In the genomic region with DNA sequence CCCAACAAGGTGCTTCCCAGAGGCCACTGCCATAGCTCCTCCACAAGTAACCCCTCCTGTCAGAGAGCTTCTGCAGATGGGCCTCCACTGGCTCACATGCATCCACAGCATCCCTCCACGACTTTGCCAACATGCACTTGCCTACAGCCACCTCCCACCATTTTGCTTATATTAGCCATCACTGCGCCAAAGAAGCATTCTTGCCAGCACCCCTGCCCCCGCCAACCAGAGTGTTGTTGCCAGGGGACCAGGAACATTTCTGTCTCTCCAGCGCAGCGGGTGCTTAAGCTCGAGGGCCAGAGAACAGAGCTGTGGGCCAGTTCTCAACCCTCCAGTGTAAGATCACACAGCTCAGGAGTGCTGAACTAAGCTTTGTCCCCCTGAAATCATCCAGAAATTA, we compare ENCODE assay signal across 10 cellular contexts.
"Had no signal": no experiment of that assay in that cellular context is flagged by ENCODE, and none has a peak within 500 bp of the region (broad histone marks: within the 10 kb centered on the region; RNA-seq: fewer than 3 reads in every experiment).

No MANE protein-coding gene starts in this region.

- FAIRE-seq: H1, H54, HepG2 had no signal

- H3K4me3 ChIP-seq: GM23338, HAP-1 had no signal

- DNase-seq: HFFc6, KBM-7 had no signal

- H3K9me3 Mint-ChIP-seq: HFFc6 had no signal

- H3K9me3 ChIP-seq: HAP-1 had no signal

- H3K4me1 Mint-ChIP-seq: GM23338, IgD-negative memory B cell had no signal

- H3K4me3 Mint-ChIP-seq: GM23338, HFFc6, IgD-negative memory B cell had no signal

- H3K27me3 Mint-ChIP-seq: IgD-negative memory B cell had no signal

- H3K36me3 ChIP-seq: HAP-1 had no signal

- H3K27ac ChIP-seq: HL-60 had no signal

- ATAC-seq: GM23338, HCT116, HepG2 had no signal

- H3K27ac Mint-ChIP-seq: GM23338, HFFc6, IgD-negative memory B cell had no signal

- H3K36me3 Mint-ChIP-seq: IgD-negative memory B cell had no signal

- H3K4me2 ChIP-seq: GM23338 had no signal

- H2AFZ ChIP-seq: GM23338 had no signal

- H3K4me1 ChIP-seq: HAP-1 had no signal
